ENCODE assay signal across 1 cellular context in the genomic region with DNA sequence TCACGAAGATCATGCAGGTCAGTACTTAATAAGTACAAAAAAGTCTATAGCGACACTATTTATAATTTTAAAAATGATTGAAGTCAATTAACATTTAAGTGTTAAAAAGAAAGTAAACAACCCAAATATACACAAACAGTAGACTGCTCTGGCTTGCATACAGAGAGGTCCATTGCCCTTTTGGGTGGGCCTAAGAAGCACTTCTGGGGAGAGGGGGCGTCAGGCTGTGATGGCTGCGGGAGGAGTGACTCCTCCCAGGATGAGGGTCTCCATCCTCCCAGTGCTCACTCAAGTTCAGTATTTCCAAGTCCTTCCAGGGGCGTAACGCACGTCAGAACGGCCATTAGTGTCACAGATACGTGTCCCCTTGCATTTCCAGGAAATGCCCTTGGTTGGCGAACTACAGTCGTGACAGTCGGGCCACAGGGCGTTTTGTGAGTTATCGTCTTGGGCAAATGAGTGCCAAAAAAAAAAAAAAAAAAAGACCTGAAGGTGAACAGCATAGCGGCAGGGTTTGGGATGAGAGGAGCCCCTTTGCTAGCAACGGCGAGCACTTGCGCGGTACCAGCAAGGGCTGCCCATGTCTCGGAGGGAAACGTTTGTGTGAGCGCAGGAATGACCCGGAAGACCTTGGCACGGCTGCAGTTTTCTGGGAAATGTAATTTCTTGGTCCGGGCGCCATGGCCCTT.
TF ChIP-seq lines count a peak whose summit lies in the region.

A gene with protein sequence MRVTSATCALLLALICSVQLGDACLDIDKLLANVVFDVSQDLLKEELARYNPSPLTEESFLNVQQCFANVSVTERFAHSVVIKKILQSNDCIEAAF (minus strand): TSS at position 463 of the 689 bp plus-strand sequence. CDS start 82,596 bp downstream, outside the sequence.

TF ChIP-seq in K562, 482 proteins besides CTCF, POLR2A, EP300 and RAD21 (continued from another document):
- TF ChIP-seq, protein P1, sequence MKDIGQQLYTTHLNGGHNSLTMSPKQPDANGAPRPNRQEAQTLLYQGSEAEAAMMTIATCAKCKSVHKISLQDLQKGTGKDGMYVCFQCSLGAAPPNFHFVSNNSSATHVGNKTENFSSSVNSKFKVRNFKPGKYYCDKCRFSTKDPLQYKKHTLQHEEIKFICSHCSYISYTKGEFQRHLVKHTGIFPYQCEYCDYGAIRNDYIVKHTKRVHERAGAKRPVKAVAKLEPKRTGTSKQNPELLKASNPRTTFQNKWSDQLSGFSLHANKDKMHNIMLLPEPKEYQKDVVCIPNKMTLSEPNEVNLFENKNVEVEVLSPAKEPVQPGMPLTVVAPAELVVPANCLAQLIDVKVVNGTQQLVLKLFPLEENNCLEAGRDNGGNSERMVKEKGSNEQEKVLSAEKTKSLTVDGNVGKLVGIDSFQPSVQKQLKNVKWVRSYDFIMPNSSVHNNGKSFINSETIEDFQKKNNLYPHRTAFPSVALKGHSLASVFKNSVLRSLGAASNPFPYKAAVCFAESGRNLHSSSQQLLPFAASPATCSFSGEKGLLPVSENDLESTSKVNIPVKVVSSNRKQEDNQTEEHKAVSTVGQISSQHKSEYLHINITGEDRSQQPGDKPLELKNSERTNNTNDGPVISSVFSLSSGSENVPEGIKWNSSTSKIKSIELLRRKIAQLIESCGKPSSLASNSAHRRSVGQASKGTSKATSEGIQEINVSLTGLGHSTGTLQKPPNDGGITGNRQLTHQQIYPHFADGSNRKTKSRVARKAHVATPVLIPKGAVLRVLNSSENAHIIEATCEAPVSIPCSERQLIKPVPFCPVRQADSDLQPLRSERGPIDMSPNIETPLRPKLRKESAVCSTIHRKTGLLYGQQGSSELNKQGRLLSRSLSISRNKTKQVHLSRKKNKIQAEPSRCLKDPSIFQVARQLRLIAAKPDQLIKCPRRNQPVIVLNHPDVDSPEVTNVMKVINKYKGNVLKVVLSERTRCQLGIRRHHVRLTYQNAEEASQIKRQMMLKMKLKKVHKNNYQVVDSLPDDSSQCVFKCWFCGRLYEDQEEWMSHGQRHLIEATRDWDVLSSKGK (CRISPR knock-in tag; IDR thresholded peaks at IDR 0.05), result no peak
- TF ChIP-seq NFIC (IDR thresholded peaks at IDR 0.05) (no peak), NFRKB (IDR thresholded peaks at IDR 0.05; ENCODE audit: low read depth) (no peak), ZNF77 (CRISPR knock-in tag; IDR thresholded peaks at IDR 0.05) (no peak), EWSR1 (IDR thresholded peaks at IDR 0.05; ENCODE audit: borderline replicate concordance, low read depth, partially characterized antibody) (no peak), NR2C2 (CRISPR knock-in tag; IDR thresholded peaks at IDR 0.05) (no peak), NR2C2 (tag; IDR thresholded peaks at IDR 0.05) (peak; percentile 47; the same call in 1 of the 2 replicates)
